ENCODE assay signal across 8 cellular contexts in genomic region chr16:1677942-1678499, GRCh38. TPM values are rescaled to one million over a fixed set of nuclear protein-coding genes. Genes with fewer than 3 reads are reported as not detected.
DNase-seq lines count a peak whose midpoint lies in the region; ATAC-seq, FAIRE-seq and TF ChIP-seq lines count a peak whose summit lies in the region.

A gene with protein sequence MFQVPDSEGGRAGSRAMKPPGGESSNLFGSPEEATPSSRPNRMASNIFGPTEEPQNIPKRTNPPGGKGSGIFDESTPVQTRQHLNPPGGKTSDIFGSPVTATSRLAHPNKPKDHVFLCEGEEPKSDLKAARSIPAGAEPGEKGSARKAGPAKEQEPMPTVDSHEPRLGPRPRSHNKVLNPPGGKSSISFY (plus strand): TSS chr16:1678279. CDS start chr16:1678313, 34 bp downstream.

- H3K9me3 ChIP-seq in right atrium auricular region = no peaks in the 10 kb centered on the region

- H3K36me3 Mint-ChIP-seq in T-helper 1 cell treated with Interleukin-12 subunit alpha and Interleukin-12 subunit beta and Interleukin-4 antibody, amounts not matched to agents 30 μg/mL and 1 μg/mL, for 36 hours (ENCODE audit: low read depth) = peaks cover 21% of the 10 kb centered on the region

- TF ChIP-seq POLR2A in GM15510 (IDR thresholded peaks at IDR 0.05; ENCODE audit: borderline replicate concordance, extremely low read depth, insufficient read length) = peak; percentile 78

- no peak for TF ChIP-seq CTCF in right atrium auricular region (IDR thresholded peaks at IDR 0.05)

- H3K27ac ChIP-seq in right atrium auricular region = peak within 1 kb of the TSS; percentile 75 to 80

- no peaks in the 10 kb centered on the region for H3K9me3 Mint-ChIP-seq in T-helper 1 cell treated with Interleukin-12 subunit alpha and Interleukin-12 subunit beta and Interleukin-4 antibody, amounts not matched to agents 30 μg/mL and 1 μg/mL, for 36 hours

- peaks cover 29% of the 10 kb centered on the region for H3K36me3 ChIP-seq in right atrium auricular region

- peaks cover 0 to 18% of the 10 kb centered on the region in 2 donors for H3K4me1 ChIP-seq in right atrium auricular region

- no peaks in the 10 kb centered on the region for H3K27me3 Mint-ChIP-seq in T-helper 1 cell treated with Interleukin-12 subunit alpha and Interleukin-12 subunit beta and Interleukin-4 antibody, amounts not matched to agents 30 μg/mL and 1 μg/mL, for 36 hours (ENCODE audit: low read depth)

- DNase-seq in NCI-H1694 treated with DMSO at 0.1 percent for 48 hours (lab: John Stamatoyannopoulos, UW) = peak; percentile 86
- DNase-seq in amniotic stem cell (lab: John Stamatoyannopoulos, UW) = peak; percentile 87
- peak; percentile 94 for DNase-seq in right atrium auricular region (ENCODE audit: low spot score)
- peak; percentile 86 for DNase-seq in pulmonary artery endothelial cell (ENCODE audit: low read depth, low spot score)
- peak; percentile 99 for DNase-seq in urothelium cell line (ENCODE audit: low spot score)

- H3K27me3 ChIP-seq in right atrium auricular region = no peaks in the 10 kb centered on the region

- peaks cover 22% of the 10 kb centered on the region for H3K4me1 Mint-ChIP-seq in T-helper 1 cell treated with Interleukin-12 subunit alpha and Interleukin-12 subunit beta and Interleukin-4 antibody, amounts not matched to agents 30 μg/mL and 1 μg/mL, for 36 hours (ENCODE audit: low read depth)

- peak within 1 kb of the TSS; percentile 57 to 80 for H3K4me3 ChIP-seq in right atrium auricular region

- FAIRE-seq in urothelium cell line (lab: Jason Lieb, UNC) = peak; percentile 90

- H3K4me3 Mint-ChIP-seq in T-helper 1 cell treated with Interleukin-12 subunit alpha and Interleukin-12 subunit beta and Interleukin-4 antibody, amounts not matched to agents 30 μg/mL and 1 μg/mL, for 36 hours = peak within 1 kb of the TSS; percentile 94

- peak; percentile 89 for ATAC-seq in HG02884 (IDR thresholded peaks at IDR 0.05; ENCODE audit: unreplicated experiment)

- peak within 1 kb of the TSS; percentile 79 for H3K27ac Mint-ChIP-seq in T-helper 1 cell treated with Interleukin-12 subunit alpha and Interleukin-12 subunit beta and Interleukin-4 antibody, amounts not matched to agents 30 μg/mL and 1 μg/mL, for 36 hours

RNA-seq across cellular contexts. Expression of the gene that starts here (rescaled TPM):
- total RNA-seq in right atrium auricular region = 10 to 100 TPM; 11.7 to 16.1 TPM
- total RNA-seq in pulmonary artery endothelial cell = 45.9 and 81.5 TPM in 2 replicates

Comparison
In these comparisons a context has a peak if more than half of its experiments do, and no peak if none do; other contexts are left out.
1. Peak in every context shown above with its lines: DNase-seq, ATAC-seq, H3K4me3 ChIP-seq and H3K27ac ChIP-seq.